24 cellular contexts compared by ENCODE assay signal in genomic region chrX:97252111-97252510, GRCh38.
"Had no signal": no experiment of that assay in that cellular context is flagged by ENCODE, and none has a peak within 500 bp of the region (broad histone marks: within the 10 kb centered on the region; RNA-seq: fewer than 3 reads in every experiment).

No MANE protein-coding gene starts in this region.

- H3K4me3 ChIP-seq: body of pancreas had no signal

- H3K27me3 ChIP-seq: body of pancreas had no signal

- H3K27me3 Mint-ChIP-seq: activated CD8-positive, alpha-beta memory T cell treated with anti-CD3 and anti-CD28 coated beads, Interleukin-2, amount 10 ng/mL, durations not matched to agents 7 days and 5 days; activated naive CD4-positive, alpha-beta T cell treated with anti-CD3 and anti-CD28 coated beads, Interleukin-2, amount 50 U/mL, for 24 hours; T-helper 17 cell had no signal

- H3K36me3 Mint-ChIP-seq: activated CD8-positive, alpha-beta memory T cell treated with anti-CD3 and anti-CD28 coated beads, Interleukin-2, amount 10 ng/mL, durations not matched to agents 7 days and 5 days; WTC11 had no signal

- H3K4me1 Mint-ChIP-seq: activated CD8-positive, alpha-beta memory T cell treated with anti-CD3 and anti-CD28 coated beads, Interleukin-2, amount 10 ng/mL, durations not matched to agents 7 days and 5 days; activated naive CD4-positive, alpha-beta T cell treated with anti-CD3 and anti-CD28 coated beads, Interleukin-2, amount 50 U/mL, for 24 hours; T-helper 17 cell had no signal

- DNase-seq: activated CD4-positive, alpha-beta T cell treated with anti-CD3 and anti-CD28 coated beads for 48 hours; activated CD4-positive, alpha-beta T cell treated with anti-CD3 and anti-CD28 coated beads, Interleukin-2, amount 50 U/mL, for 4 hours; activated CD4-positive, CD25-positive, alpha-beta regulatory T cell treated with anti-CD3 and anti-CD28 coated beads, Interleukin-2, amount 50 U/mL, for 72 hours; activated CD8-positive, alpha-beta memory T cell treated with anti-CD3 and anti-CD28 coated beads, Interleukin-2, amount 10 ng/mL, durations not matched to agents 7 days and 5 days; activated effector memory CD4-positive, alpha-beta T cell treated with Interleukin-2 at 50 U/mL for 16 hours; activated naive CD4-positive, alpha-beta T cell; activated T-cell treated with anti-CD3 and anti-CD28 coated beads, Interleukin-2, amount 50 U/mL, for 24 hours; aorta; body of pancreas; central memory CD4-positive, alpha-beta T cell; Kasumi-1; NCI-H1105 treated with DMSO at 0.1 percent for 48 hours; NCI-H1436 treated with DMSO at 0.1 percent for 48 hours; NCI-H187; NCI-H2081; NCI-H526; PC-3; SHP77 treated with DMSO at 0.1 percent for 48 hours; T-helper 17 cell; T-helper 9 cell had no signal

- H3K4me1 ChIP-seq: body of pancreas had no signal

- FAIRE-seq: RCC 7860 had no signal

- H3K27ac Mint-ChIP-seq: activated CD8-positive, alpha-beta memory T cell treated with anti-CD3 and anti-CD28 coated beads, Interleukin-2, amount 10 ng/mL, durations not matched to agents 7 days and 5 days; activated naive CD4-positive, alpha-beta T cell treated with anti-CD3 and anti-CD28 coated beads, Interleukin-2, amount 50 U/mL, for 24 hours; activated T-cell treated with anti-CD3 and anti-CD28 coated beads, Interleukin-2, amount 50 U/mL, for 24 hours; activated T-helper 1 cell treated with anti-CD3 and anti-CD28 coated beads, Interleukin-12 subunit alpha, Interleukin-12 subunit beta, Interleukin-2, Interleukin-4 antibody, amounts not matched to agents 30 ng/mL and 10 ng/mL and 1 ng/mL, durations not matched to agents 14 hours and 24 hours and 36 hours; T-helper 17 cell; WTC11 had no signal

- H3K27ac ChIP-seq: body of pancreas had no signal

- H3K9me3 Mint-ChIP-seq: activated naive CD4-positive, alpha-beta T cell treated with anti-CD3 and anti-CD28 coated beads, Interleukin-2, amount 50 U/mL, for 24 hours; activated T-cell treated with anti-CD3 and anti-CD28 coated beads, Interleukin-2, amount 50 U/mL, for 24 hours; activated T-helper 1 cell treated with anti-CD3 and anti-CD28 coated beads, Interleukin-12 subunit alpha, Interleukin-12 subunit beta, Interleukin-2, Interleukin-4 antibody, amounts not matched to agents 30 ng/mL and 10 ng/mL and 1 ng/mL, durations not matched to agents 14 hours and 24 hours and 36 hours; WTC11 had no signal

- H3K9me3 ChIP-seq: body of pancreas had no signal

- H3K4me3 Mint-ChIP-seq: activated CD8-positive, alpha-beta memory T cell treated with anti-CD3 and anti-CD28 coated beads, Interleukin-2, amount 10 ng/mL, durations not matched to agents 7 days and 5 days; activated naive CD4-positive, alpha-beta T cell treated with anti-CD3 and anti-CD28 coated beads, Interleukin-2, amount 50 U/mL, for 24 hours; activated T-cell treated with anti-CD3 and anti-CD28 coated beads, Interleukin-2, amount 50 U/mL, for 24 hours; activated T-helper 1 cell treated with anti-CD3 and anti-CD28 coated beads, Interleukin-12 subunit alpha, Interleukin-12 subunit beta, Interleukin-2, Interleukin-4 antibody, amounts not matched to agents 30 ng/mL and 10 ng/mL and 1 ng/mL, durations not matched to agents 14 hours and 24 hours and 36 hours; T-helper 17 cell; WTC11 had no signal
